In genomic region chr16:79402356-79402755, GRCh38 we compare ENCODE assay signal across 24 cellular contexts.
DNase-seq lines count a peak whose midpoint lies in the region; ATAC-seq, FAIRE-seq and TF ChIP-seq lines count a peak whose summit lies in the region.
"Had no signal": no experiment of that assay in that cellular context is flagged by ENCODE, and none has a peak within 500 bp of the region (broad histone marks: within the 10 kb centered on the region; RNA-seq: fewer than 3 reads in every experiment).

No MANE protein-coding gene starts in this region.

- H3K27me3 Mint-ChIP-seq in effector memory CD8-positive, alpha-beta T cell = peaks cover 0 to 5% of the 10 kb centered on the region in 2 donors

- H3K9me3 ChIP-seq in right cardiac atrium (ENCODE audit: control insufficient read depth, low read length) = peaks cover 2% of the 10 kb centered on the region
- peaks cover 0 to 13% (median 0%) of the 10 kb centered on the region in 11 donors for H3K9me3 ChIP-seq in heart right ventricle
- peaks cover 0 to 4% of the 10 kb centered on the region in 2 donors for H3K9me3 ChIP-seq in kidney (ENCODE audit: control insufficient read depth in 1 of 2, low read length in 2 of 2)
- peaks cover 0 to 5% of the 10 kb centered on the region in 2 donors for H3K9me3 ChIP-seq in muscle layer of duodenum (ENCODE audit: control insufficient read depth in 1 of 2, low read length in 2 of 2)
- H3K9me3 ChIP-seq in MM.1S (replicated peaks; ENCODE audit: insufficient read depth, low read length) = no peaks in the 10 kb centered on the region
- H3K9me3 ChIP-seq: psoas muscle had no signal

- H3K79me2 ChIP-seq in MM.1S (ENCODE audit: low read length) = no peaks in the 10 kb centered on the region

- H4K20me1 ChIP-seq in MM.1S (ENCODE audit: insufficient read depth, low read length) = no peaks in the 10 kb centered on the region

- no peaks in the 10 kb centered on the region for H3K4me1 ChIP-seq in right cardiac atrium (ENCODE audit: control insufficient read depth, insufficient read depth, low read length)
- H3K4me1 ChIP-seq in heart right ventricle = no peaks in the 10 kb centered on the region
- H3K4me1 ChIP-seq in kidney (ENCODE audit: control insufficient read depth in 1 of 2, insufficient read depth in 1 of 2, low read depth in 1 of 2, low read length in 2 of 2) = no peaks in the 10 kb centered on the region
- no peaks in the 10 kb centered on the region for H3K4me1 ChIP-seq in muscle layer of duodenum (ENCODE audit: control insufficient read depth in 1 of 2, insufficient read depth in 2 of 2, low read length in 2 of 2)
- no peaks in the 10 kb centered on the region for H3K4me1 ChIP-seq in MM.1S (ENCODE audit: low read length)
- H3K4me1 ChIP-seq: psoas muscle had no signal

- no peak overlapping the region for H2AFZ ChIP-seq in MM.1S (ENCODE audit: low read length)

- no peak overlapping the region for H3K4me2 ChIP-seq in MM.1S (ENCODE audit: low read depth, low read length)

- FAIRE-seq in kidney (lab: Jason Lieb, UNC) = no peak

- H3K9ac ChIP-seq in kidney (ENCODE audit: low read length in 2 of 2) (no peak overlapping the region), MM.1S (ENCODE audit: low read length) (no peak overlapping the region)

- H3K9me2 ChIP-seq in MM.1S (replicated peaks; ENCODE audit: insufficient read depth, low read length) = no peaks in the 10 kb centered on the region

- no peak for TF ChIP-seq CTCF in heart right ventricle (IDR thresholded peaks at IDR 0.05)
- TF ChIP-seq CTCF in kidney (IDR thresholded peaks at IDR 0.05; ENCODE audit: borderline replicate concordance, extremely low read depth, insufficient read depth) = no peak
- no peak for TF ChIP-seq CTCF in MM.1S (IDR thresholded peaks at IDR 0.05; ENCODE audit: low read length)

- no peaks in the 10 kb centered on the region for H3F3A ChIP-seq in MM.1S (ENCODE audit: insufficient read depth, low read length)

- peaks cover 0 to 2% of the 10 kb centered on the region in 2 donors for H3K4me1 Mint-ChIP-seq in effector memory CD8-positive, alpha-beta T cell (ENCODE audit: low read depth in 2 of 2)
- H3K4me1 Mint-ChIP-seq: activated CD8-positive, alpha-beta memory T cell treated with anti-CD3 and anti-CD28 coated beads, Interleukin-2, amount 10 ng/mL, durations not matched to agents 7 days and 5 days; activated naive CD8-positive, alpha-beta T cell treated with anti-CD3 and anti-CD28 coated beads, Interleukin-2, amount 10 ng/mL, durations not matched to agents 7 days and 5 days; stimulated activated naive CD8-positive, alpha-beta T cell treated with anti-CD3 and anti-CD28 coated beads, Interleukin-15, amount 100 ng/mL, for 72 hours had no signal

- ATAC-seq in right cardiac atrium = peak; percentile 20 to 25
- no peak for ATAC-seq in heart right ventricle
- ATAC-seq in HG03135 (IDR thresholded peaks at IDR 0.05; ENCODE audit: unreplicated experiment) = no peak
- no peak for ATAC-seq in effector memory CD8-positive, alpha-beta T cell (replicated peaks)
- ATAC-seq: activated CD8-positive, alpha-beta memory T cell treated with anti-CD3 and anti-CD28 coated beads, Interleukin-2, amount 10 ng/mL, durations not matched to agents 7 days and 5 days; stimulated activated naive CD8-positive, alpha-beta T cell treated with anti-CD3 and anti-CD28 coated beads, Interleukin-15, amount 100 ng/mL, for 72 hours had no signal

- H3K36me3 Mint-ChIP-seq in effector memory CD8-positive, alpha-beta T cell (ENCODE audit: insufficient read depth) = no peaks in the 10 kb centered on the region
- H3K36me3 Mint-ChIP-seq: activated CD8-positive, alpha-beta memory T cell treated with anti-CD3 and anti-CD28 coated beads, Interleukin-2, amount 10 ng/mL, durations not matched to agents 7 days and 5 days; activated naive CD8-positive, alpha-beta T cell treated with anti-CD3 and anti-CD28 coated beads, Interleukin-2, amount 10 ng/mL, durations not matched to agents 7 days and 5 days had no signal

- 92% methylated on average over 5 of the region's 5 CpGs for WGBS in right cardiac atrium
- 88 to 91% methylated on average over 5 of the region's 5 CpGs for WGBS in heart right ventricle, 2 donors

- H3K4me3 ChIP-seq in right cardiac atrium (ENCODE audit: low read length) (no peak overlapping the region), heart right ventricle (no peak overlapping the region), kidney (ENCODE audit: low read length in 2 of 2) (no peak overlapping the region), muscle layer of duodenum (ENCODE audit: low read depth in 1 of 2, low read length in 2 of 2) (no peak overlapping the region), MM.1S (ENCODE audit: low read length) (no peak overlapping the region)
- H3K4me3 ChIP-seq: psoas muscle had no signal

- DNase-seq in right cardiac atrium (no peak), heart right ventricle (no peak), kidney (peak; percentile 86), MM.1S (no peak), DMS 273 treated with DMSO at 0.1 percent for 48 hours (lab: John Stamatoyannopoulos, UW) (no peak)
- DNase-seq in effector memory CD8-positive, alpha-beta T cell = no peak
- DNase-seq: 8988T; activated CD4-positive, alpha-beta T cell treated with anti-CD3 and anti-CD28 coated beads for 48 hours; activated CD8-positive, alpha-beta memory T cell treated with anti-CD3 and anti-CD28 coated beads, Interleukin-2, amount 10 ng/mL, durations not matched to agents 7 days and 5 days; activated naive CD8-positive, alpha-beta T cell treated with anti-CD3 and anti-CD28 coated beads, Interleukin-2, amount 10 ng/mL, durations not matched to agents 7 days and 5 days; DND-41; glutamatergic neuron; HCEC 1CT; mesenchymal stem cell; NCI-H1436; NCI-H526; nephron progenitor cell; psoas muscle; stimulated activated CD4-positive, alpha-beta T cell treated with anti-CD3 and anti-CD28 coated beads, Interleukin-4, amount 100 ng/mL, for 24 hours; stimulated activated naive CD8-positive, alpha-beta T cell treated with anti-CD3 and anti-CD28 coated beads, Interleukin-15, amount 100 ng/mL, for 72 hours; SW 1271 had no signal

- H3K27ac ChIP-seq in right cardiac atrium (ENCODE audit: low read length) (no peak overlapping the region), heart right ventricle (no peak overlapping the region), kidney (ENCODE audit: low read depth in 2 of 2, low read length in 2 of 2) (no peak overlapping the region), muscle layer of duodenum (ENCODE audit: low read length) (peak overlapping the region; percentile 78), MM.1S (ENCODE audit: low read length) (no peak overlapping the region)
- H3K27ac ChIP-seq: psoas muscle had no signal

- H3K4me3 Mint-ChIP-seq in effector memory CD8-positive, alpha-beta T cell = no peak overlapping the region
- H3K4me3 Mint-ChIP-seq: activated CD8-positive, alpha-beta memory T cell treated with anti-CD3 and anti-CD28 coated beads, Interleukin-2, amount 10 ng/mL, durations not matched to agents 7 days and 5 days; activated naive CD8-positive, alpha-beta T cell treated with anti-CD3 and anti-CD28 coated beads, Interleukin-2, amount 10 ng/mL, durations not matched to agents 7 days and 5 days; nephron progenitor cell; stimulated activated naive CD8-positive, alpha-beta T cell treated with anti-CD3 and anti-CD28 coated beads, Interleukin-15, amount 100 ng/mL, for 72 hours had no signal

- no peaks in the 10 kb centered on the region for H3K27me3 ChIP-seq in right cardiac atrium (ENCODE audit: control insufficient read depth, insufficient read depth)
- H3K27me3 ChIP-seq in heart right ventricle = peaks cover 0 to 10% (median 0%) of the 10 kb centered on the region in 7 donors
- H3K27me3 ChIP-seq in muscle layer of duodenum (ENCODE audit: low read depth, low read length) = no peaks in the 10 kb centered on the region
- H3K27me3 ChIP-seq in MM.1S (replicated peaks; ENCODE audit: insufficient read depth, low read length) = no peaks in the 10 kb centered on the region

- H3K36me3 ChIP-seq in heart right ventricle (no peaks in the 10 kb centered on the region), kidney (ENCODE audit: control insufficient read depth in 1 of 2, insufficient read depth in 2 of 2, low read length in 2 of 2) (no peaks in the 10 kb centered on the region), muscle layer of duodenum (ENCODE audit: control insufficient read depth in 1 of 2, insufficient read depth in 2 of 2, low read length in 2 of 2) (no peaks in the 10 kb centered on the region), MM.1S (replicated peaks; ENCODE audit: insufficient read depth, low read length) (no peaks in the 10 kb centered on the region)

- intact Hi-C loops in right cardiac atrium (cut with DNase I) = no loop called here
- intact Hi-C loops in heart right ventricle (cut with DNase I) = no loop called here
- intact Hi-C loops in kidney (cut with DNase I) = no loop called here

- no peaks in the 10 kb centered on the region for H3K9me3 Mint-ChIP-seq in effector memory CD8-positive, alpha-beta T cell

- H3K27ac Mint-ChIP-seq in effector memory CD8-positive, alpha-beta T cell = no peak overlapping the region
- H3K27ac Mint-ChIP-seq: activated CD8-positive, alpha-beta memory T cell treated with anti-CD3 and anti-CD28 coated beads, Interleukin-2, amount 10 ng/mL, durations not matched to agents 7 days and 5 days; activated naive CD8-positive, alpha-beta T cell treated with anti-CD3 and anti-CD28 coated beads, Interleukin-2, amount 10 ng/mL, durations not matched to agents 7 days and 5 days; activated T-helper 2 cell treated with anti-CD3 and anti-CD28 coated beads, Interferon-gamma antibody, Interleukin-2, Interleukin-4, amounts not matched to agents 10 μg/mL and 5 μg/mL and 100 μg/mL, durations not matched to agents 14 hours and 24 hours and 36 hours; nephron progenitor cell; stimulated activated naive CD8-positive, alpha-beta T cell treated with anti-CD3 and anti-CD28 coated beads, Interleukin-15, amount 100 ng/mL, for 72 hours had no signal

Comparison
In these comparisons a context has a peak if more than half of its experiments do, and no peak if none do; other contexts are left out.
1. ATAC-seq: peak in right cardiac atrium (2 of 2); none in heart right ventricle (0 of 8), HG03135 (single experiment) and effector memory CD8-positive, alpha-beta T cell (single experiment).